ENCODE assay signal across 17 cellular contexts in the genomic region with DNA sequence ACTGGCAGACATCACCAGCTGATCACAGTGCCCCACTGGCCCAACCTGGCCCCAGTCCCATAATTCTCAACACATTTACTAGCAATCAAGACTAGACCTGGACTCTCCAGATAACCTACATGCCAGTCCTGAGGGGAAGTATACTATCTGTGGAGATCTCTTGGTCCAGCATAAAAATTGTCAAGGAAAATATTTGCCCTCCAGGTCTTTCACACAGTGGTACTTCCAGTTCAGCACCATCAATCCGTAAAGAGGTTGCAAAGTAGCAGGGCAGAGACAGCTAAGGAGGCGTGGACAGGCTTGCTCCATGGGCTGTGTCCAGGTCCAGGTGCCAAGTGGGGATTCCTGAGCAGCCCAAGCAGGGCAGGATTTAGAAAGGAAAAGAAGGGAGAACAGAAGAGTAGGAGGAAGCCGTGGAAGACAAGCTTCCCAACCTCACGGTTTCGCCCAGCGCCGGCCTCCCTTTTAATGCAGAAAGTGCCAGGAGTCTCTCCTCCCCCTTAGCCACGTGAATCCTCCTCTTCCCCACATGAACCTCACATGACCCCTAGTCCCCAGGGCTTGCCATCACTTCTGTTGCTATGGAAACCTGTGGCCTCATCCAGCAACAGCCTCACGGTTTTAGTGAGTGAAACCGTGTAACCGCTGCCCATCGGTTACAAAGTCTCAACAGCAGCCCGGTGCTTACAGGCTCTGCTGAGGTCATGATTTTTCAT.
DNase-seq lines count a peak whose midpoint lies in the region; ATAC-seq and TF ChIP-seq lines count a peak whose summit lies in the region.
"Had no signal": no experiment of that assay in that cellular context is flagged by ENCODE, and none has a peak within 500 bp of the region (broad histone marks: within the 10 kb centered on the region; RNA-seq: fewer than 3 reads in every experiment).

No MANE protein-coding gene starts in this region.

- H3K4me1 Mint-ChIP-seq in WTC11, result peaks cover 8% of the 10 kb centered on the region; the same call in 1 of the 2 replicates
- no peaks in the 10 kb centered on the region for H3K4me1 Mint-ChIP-seq in activated naive CD8-positive, alpha-beta T cell treated with anti-CD3 and anti-CD28 coated beads for 36 hours
- H3K4me1 Mint-ChIP-seq: activated B cell treated with CpG ODN at 0.5 μM for 24 hours; activated naive CD8-positive, alpha-beta T cell treated with anti-CD3 and anti-CD28 coated beads, Interleukin-2, amount 50 U/mL, for 24 hours had no signal

- TF ChIP-seq CTCF in WTC11 (IDR thresholded peaks at IDR 0.05) (no peak), thyroid gland (IDR thresholded peaks at IDR 0.05) (no peak)

- CTCF ChIA-PET in WTC11 (lab: Charles Lee), result interaction anchor here (1.1 to 1.9 kb wide), 3 partner anchors 13 to 47 kb away, joined by 4 to 8 read pairs (median 6); no protein-coding TSS in a partner anchor

- ATAC-seq in WTC11 (peak; percentile 38; the same call in 1 of the 2 replicates), GM21717 (IDR thresholded peaks at IDR 0.05; ENCODE audit: unreplicated experiment) (no peak)
- ATAC-seq: activated naive CD8-positive, alpha-beta T cell treated with anti-CD3 and anti-CD28 coated beads, Interleukin-2, amount 50 U/mL, for 24 hours; esophagus mucosa; left ventricle myocardium superior had no signal

- no peaks in the 10 kb centered on the region for H3K4me1 ChIP-seq in thyroid gland

- peaks cover 32% of the 10 kb centered on the region for H3K9me3 Mint-ChIP-seq in WTC11
- H3K9me3 Mint-ChIP-seq in activated naive CD8-positive, alpha-beta T cell treated with anti-CD3 and anti-CD28 coated beads for 36 hours, result peaks cover 2% of the 10 kb centered on the region
- H3K9me3 Mint-ChIP-seq: activated naive CD8-positive, alpha-beta T cell treated with anti-CD3 and anti-CD28 coated beads, Interleukin-2, amount 50 U/mL, for 24 hours had no signal

- WGBS in thyroid gland, 2 donors, result 60 to 65% methylated on average over 12 to 13 of the region's 13 CpGs

- H3K4me3 ChIP-seq in thyroid gland (replicated peaks in 1 of 3), result no peak overlapping the region
- H3K4me3 ChIP-seq: skin epidermis had no signal

- TF ChIP-seq POLR2A in thyroid gland (IDR thresholded peaks at IDR 0.05), result no peak

- POLR2A ChIA-PET in WTC11 (lab: Charles Lee), result no interaction called here

- peaks cover 2% of the 10 kb centered on the region; the same call in 1 of the 2 replicates for H3K36me3 Mint-ChIP-seq in WTC11
- no peaks in the 10 kb centered on the region for H3K36me3 Mint-ChIP-seq in activated naive CD8-positive, alpha-beta T cell treated with anti-CD3 and anti-CD28 coated beads for 36 hours

- H3K27me3 ChIP-seq in thyroid gland, result no peaks in the 10 kb centered on the region

- no peaks in the 10 kb centered on the region for H3K9me3 ChIP-seq in thyroid gland

- H3K27me3 Mint-ChIP-seq in WTC11 (ENCODE audit: low read depth), result no peaks in the 10 kb centered on the region
- H3K27me3 Mint-ChIP-seq in activated naive CD8-positive, alpha-beta T cell treated with anti-CD3 and anti-CD28 coated beads for 36 hours, result peaks cover 28% of the 10 kb centered on the region
- H3K27me3 Mint-ChIP-seq: activated B cell treated with CpG ODN at 0.5 μM for 24 hours had no signal

- intact Hi-C loops in thyroid gland (cut with DNase I), result no loop called here

- H3K36me3 ChIP-seq in thyroid gland, result no peaks in the 10 kb centered on the region

- H3K4me3 Mint-ChIP-seq in WTC11, result no peak overlapping the region
- no peak overlapping the region for H3K4me3 Mint-ChIP-seq in activated naive CD8-positive, alpha-beta T cell treated with anti-CD3 and anti-CD28 coated beads for 36 hours
- H3K4me3 Mint-ChIP-seq: activated B cell treated with CpG ODN at 0.5 μM for 24 hours; activated naive CD8-positive, alpha-beta T cell treated with anti-CD3 and anti-CD28 coated beads, Interleukin-2, amount 50 U/mL, for 24 hours had no signal

- no peak overlapping the region for H3K27ac ChIP-seq in thyroid gland
- H3K27ac ChIP-seq: KMS-11, skin epidermis had no signal

- H3K27ac Mint-ChIP-seq in WTC11, result no peak overlapping the region
- no peak overlapping the region for H3K27ac Mint-ChIP-seq in activated naive CD8-positive, alpha-beta T cell treated with anti-CD3 and anti-CD28 coated beads for 36 hours
- H3K27ac Mint-ChIP-seq: activated B cell treated with CpG ODN at 0.5 μM for 24 hours; activated naive CD8-positive, alpha-beta T cell treated with anti-CD3 and anti-CD28 coated beads, Interleukin-2, amount 50 U/mL, for 24 hours had no signal

- DNase-seq in NCI-H146 (lab: John Stamatoyannopoulos, UW) (peak; percentile 43), NCI-H146 treated with DMSO at 0.1 percent for 48 hours (lab: John Stamatoyannopoulos, UW; ENCODE audit: unreplicated experiment) (no peak), WTC11 (ENCODE audit: low spot score) (no peak), medulla oblongata (ENCODE audit: extremely low spot score) (peak; percentile 51), thyroid gland (peak; percentile 31 to 44), OCI-M1 (lab: John Stamatoyannopoulos, UW) (no peak)
- DNase-seq in activated naive CD8-positive, alpha-beta T cell treated with anti-CD3 and anti-CD28 coated beads for 36 hours, result no peak
- DNase-seq: activated B cell treated with CpG ODN at 0.5 μM for 24 hours; activated naive CD8-positive, alpha-beta T cell treated with anti-CD3 and anti-CD28 coated beads, Interleukin-2, amount 50 U/mL, for 24 hours; left ventricle myocardium superior; NCI-H1694; NCI-H510A treated with DMSO at 0.1 percent for 48 hours; stimulated activated CD4-positive, alpha-beta T cell treated with anti-CD3 and anti-CD28 coated beads, Interleukin-4, amount 100 ng/mL, for 24 hours had no signal

TF ChIP-seq in WTC11, 78 proteins besides CTCF, POLR2A, EP300 and RAD21:
- TF ChIP-seq NR3C1 (CRISPR knock-in tag; conservative IDR thresholded peaks at IDR 0.05; ENCODE audit: low read depth) (no peak), HMGA2 (CRISPR knock-in tag; IDR thresholded peaks at IDR 0.05) (no peak), TEAD1 (CRISPR knock-in tag; IDR thresholded peaks at IDR 0.05) (no peak), NR1H2 (CRISPR knock-in tag; IDR thresholded peaks at IDR 0.05) (no peak), TCF7 (CRISPR knock-in tag; IDR thresholded peaks at IDR 0.05; ENCODE audit: low read depth) (no peak), ZNF138 (CRISPR knock-in tag; conservative IDR thresholded peaks at IDR 0.05) (no peak), SP1 (CRISPR knock-in tag; conservative IDR thresholded peaks at IDR 0.05) (no peak), TEAD4 (CRISPR knock-in tag; IDR thresholded peaks at IDR 0.05) (no peak)
- TF ChIP-seq, protein P1, sequence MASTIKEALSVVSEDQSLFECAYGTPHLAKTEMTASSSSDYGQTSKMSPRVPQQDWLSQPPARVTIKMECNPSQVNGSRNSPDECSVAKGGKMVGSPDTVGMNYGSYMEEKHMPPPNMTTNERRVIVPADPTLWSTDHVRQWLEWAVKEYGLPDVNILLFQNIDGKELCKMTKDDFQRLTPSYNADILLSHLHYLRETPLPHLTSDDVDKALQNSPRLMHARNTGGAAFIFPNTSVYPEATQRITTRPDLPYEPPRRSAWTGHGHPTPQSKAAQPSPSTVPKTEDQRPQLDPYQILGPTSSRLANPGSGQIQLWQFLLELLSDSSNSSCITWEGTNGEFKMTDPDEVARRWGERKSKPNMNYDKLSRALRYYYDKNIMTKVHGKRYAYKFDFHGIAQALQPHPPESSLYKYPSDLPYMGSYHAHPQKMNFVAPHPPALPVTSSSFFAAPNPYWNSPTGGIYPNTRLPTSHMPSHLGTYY (CRISPR knock-in tag; IDR thresholded peaks at IDR 0.05), result no peak

Comparison
In these comparisons a context has a peak if more than half of its experiments do, and no peak if none do; other contexts are left out.
1. DNase-seq: peak in NCI-H146 (single experiment), medulla oblongata (single experiment) and thyroid gland (2 of 2); none in NCI-H146 treated with DMSO at 0.1 percent for 48 hours (single experiment), WTC11 (single experiment), OCI-M1 (single experiment) and activated naive CD8-positive, alpha-beta T cell treated with anti-CD3 and anti-CD28 coated beads for 36 hours (single experiment).